Comparison of ENCODE assay signal across 18 cellular contexts in genomic region chr1:203518541-203518940, GRCh38. TPM values are rescaled to one million over a fixed set of nuclear protein-coding genes. Genes with fewer than 3 reads are reported as not detected.
"Had no signal": no experiment of that assay in that cellular context is flagged by ENCODE, and none has a peak within 500 bp of the region (broad histone marks: within the 10 kb centered on the region; RNA-seq: fewer than 3 reads in every experiment).

No MANE protein-coding gene starts in this region.

- H3K4me3 ChIP-seq: lower lobe of right lung, right atrium auricular region, tibial nerve had no signal

- H3K27ac ChIP-seq: lower lobe of right lung, right atrium auricular region, tibial nerve, VCaP had no signal

- H3K36me3 ChIP-seq: lower lobe of right lung, right atrium auricular region, tibial nerve had no signal

- DNase-seq: activated CD4-positive, alpha-beta T cell treated with anti-CD3 and anti-CD28 coated beads, Interleukin-2, amount 50 U/mL, for 48 hours; activated effector memory CD4-positive, alpha-beta T cell treated with Interleukin-2 at 50 U/mL for 16 hours; activated naive CD4-positive, alpha-beta T cell treated with anti-CD3 and anti-CD28 coated beads, Interleukin-2, amount 50 U/mL, for 16 hours; activated T-cell treated with anti-CD3 and anti-CD28 coated beads, Interleukin-2, amount 50 U/mL, for 4 hours; hypothalamus; left colon; lower lobe of right lung; midbrain; small intestine; stimulated activated CD4-positive, alpha-beta T cell treated with anti-CD3 and anti-CD28 coated beads, Interleukin-4, amount 100 ng/mL, for 24 hours; stimulated activated naive CD4-positive, alpha-beta T cell treated with Interleukin-2 at 50 U/mL for 16 hours; substantia nigra had no signal

- H3K4me3 Mint-ChIP-seq: activated T-cell treated with anti-CD3 and anti-CD28 coated beads, Interleukin-2, amount 50 U/mL, for 4 hours had no signal

- H3K27me3 ChIP-seq: right atrium auricular region, tibial nerve had no signal

- H3K9me3 ChIP-seq: lower lobe of right lung, right atrium auricular region, tibial nerve had no signal

- ATAC-seq: activated T-cell treated with anti-CD3 and anti-CD28 coated beads, Interleukin-2, amount 50 U/mL, for 4 hours; left colon; lower lobe of right lung had no signal

- H3K9me3 Mint-ChIP-seq: activated T-cell treated with anti-CD3 and anti-CD28 coated beads, Interleukin-2, amount 50 U/mL, for 4 hours had no signal

RNA-seq across cellular contexts. Expression of gene OPTC, which starts 24.6 kb away (rescaled TPM):
- total RNA-seq: activated T-cell treated with anti-CD3 and anti-CD28 coated beads, Interleukin-2, amount 50 U/mL, for 4 hours; esophagus mucosa; left colon; lower lobe of right lung; right atrium auricular region; T-helper 1 cell treated with Interleukin-12 subunit alpha and Interleukin-12 subunit beta and Interleukin-4 antibody, amounts not matched to agents 30 ng/mL and 1 ng/mL, for 36 hours; tibial nerve had no signal
- polyA plus RNA-seq: adipose tissue, small intestine had no signal

RNA-seq across cellular contexts. Expression of gene PRELP, which starts 42.9 kb away (rescaled TPM):
- total RNA-seq: T-helper 1 cell treated with Interleukin-12 subunit alpha and Interleukin-12 subunit beta and Interleukin-4 antibody, amounts not matched to agents 30 ng/mL and 1 ng/mL, for 36 hours had no signal
